Comparison of ENCODE assay signal across 11 cellular contexts in the genomic region with DNA sequence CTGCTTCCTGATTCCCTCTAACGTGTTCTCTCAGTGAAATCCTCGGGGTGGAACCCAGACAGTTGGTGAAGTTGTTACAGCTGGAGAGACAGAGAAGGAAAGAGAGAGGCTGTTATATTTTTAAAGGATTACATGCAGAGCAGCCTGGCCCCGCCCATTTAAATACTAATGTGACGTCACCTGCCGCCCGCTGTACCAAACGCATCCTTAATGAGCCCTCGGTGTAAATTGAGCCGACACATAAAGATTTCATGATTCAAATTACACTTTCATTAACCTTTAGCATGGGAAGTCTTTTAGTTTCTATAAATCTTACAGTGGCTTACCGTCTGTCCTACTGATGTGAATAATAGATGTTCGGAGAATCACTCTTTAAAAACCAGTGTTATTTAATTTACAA.
A peak's percentile ranks its signal among the peaks of the same experiment; 100 is the strongest.
DNase-seq lines count a peak whose midpoint lies in the region; ATAC-seq and TF ChIP-seq lines count a peak whose summit lies in the region.
"Had no signal": no experiment of that assay in that cellular context is flagged by ENCODE, and none has a peak within 500 bp of the region (broad histone marks: within the 10 kb centered on the region; RNA-seq: fewer than 3 reads in every experiment).

No MANE protein-coding gene starts in this region.

- H3K27ac ChIP-seq in psoas muscle = no peak overlapping the region
- H3K27ac ChIP-seq: hepatocyte, HL-60, pancreas had no signal

- H3K4me1 ChIP-seq in psoas muscle = peaks cover 8% of the 10 kb centered on the region
- H3K4me1 ChIP-seq: pancreas had no signal

- WGBS in psoas muscle, 3 donors = 18 to 20% (median 18%) methylated on average over 11 of the region's 11 CpGs

- H3K4me3 ChIP-seq in psoas muscle = no peak overlapping the region
- H3K4me3 ChIP-seq: hepatocyte, pancreas had no signal

- DNase-seq in Daoy (ENCODE audit: low read depth) = peak; percentile 23
- peak; percentile 44 for DNase-seq in NCI-H1105 treated with DMSO at 0.1 percent for 48 hours (lab: John Stamatoyannopoulos, UW)
- peak; percentile 9 for DNase-seq in SW480 (ENCODE audit: low spot score)
- peak; percentile 35 for DNase-seq in myocyte (ENCODE audit: low read depth)
- DNase-seq in psoas muscle = no peak
- DNase-seq in NK-92 (lab: John Stamatoyannopoulos, UW; ENCODE audit: unreplicated experiment) = no peak
- DNase-seq: pancreas had no signal

- no peaks in the 10 kb centered on the region for H3K9me3 ChIP-seq in psoas muscle
- H3K9me3 ChIP-seq: pancreas had no signal

- no peak for TF ChIP-seq CTCF in psoas muscle (IDR thresholded peaks at IDR 0.05)

- intact Hi-C loops in psoas muscle (cut with DNase I) = no loop called here

- H3K36me3 ChIP-seq in psoas muscle (ENCODE audit: insufficient read depth in 1 of 2, low read depth in 1 of 2) = no peaks in the 10 kb centered on the region
- H3K36me3 ChIP-seq: pancreas had no signal

- H3K27me3 ChIP-seq in psoas muscle (ENCODE audit: insufficient read depth in 3 of 3, low read length in 2 of 3) = no peaks in the 10 kb centered on the region
- H3K27me3 ChIP-seq: pancreas had no signal

- ATAC-seq in psoas muscle (no peak), HG02759 (IDR thresholded peaks at IDR 0.05; ENCODE audit: unreplicated experiment) (no peak), GM21367 (IDR thresholded peaks at IDR 0.05; ENCODE audit: unreplicated experiment) (no peak)
- ATAC-seq: pancreas had no signal

Comparison
In these comparisons a context has a peak if more than half of its experiments do, and no peak if none do; other contexts are left out.
1. DNase-seq: peak in Daoy (single experiment), NCI-H1105 treated with DMSO at 0.1 percent for 48 hours (single experiment), SW480 (single experiment) and myocyte (single experiment); none in psoas muscle (0 of 2) and NK-92 (single experiment).